In genomic region chr16:77169650-77170236, GRCh38 we compare ENCODE assay signal across 9 cellular contexts. TPM values are rescaled to one million over a fixed set of nuclear protein-coding genes. Genes with fewer than 3 reads are reported as not detected.
DNase-seq lines count a peak whose midpoint lies in the region; ATAC-seq, FAIRE-seq and TF ChIP-seq lines count a peak whose summit lies in the region.
"Had no signal": no experiment of that assay in that cellular context is flagged by ENCODE, and none has a peak within 500 bp of the region (broad histone marks: within the 10 kb centered on the region; RNA-seq: fewer than 3 reads in every experiment).

No MANE protein-coding gene starts in this region.

- no peak overlapping the region for H3K9ac ChIP-seq in keratinocyte (ENCODE audit: control insufficient read depth, extremely low read depth, insufficient read depth, low read length)

- no peak overlapping the region for H3K4me3 ChIP-seq in keratinocyte (ENCODE audit: control insufficient read depth in 2 of 3, extremely low read depth in 1 of 3, insufficient read depth in 2 of 3, low read depth in 1 of 3, low read length in 3 of 3)
- H3K4me3 ChIP-seq: SJSA1 had no signal

- H3K79me2 ChIP-seq in keratinocyte (ENCODE audit: control insufficient read depth, insufficient read depth, low read length), result no peaks in the 10 kb centered on the region

- no peaks in the 10 kb centered on the region for H3K36me3 Mint-ChIP-seq in CD14-positive monocyte
- H3K36me3 Mint-ChIP-seq in activated T-helper 2 cell treated with anti-CD3 and anti-CD28 coated beads, Interferon-gamma antibody, Interleukin-2, Interleukin-4, amounts not matched to agents 10 μg/mL and 5 μg/mL and 100 μg/mL, durations not matched to agents 14 hours and 24 hours and 36 hours (ENCODE audit: low read depth), result no peaks in the 10 kb centered on the region

- intact Hi-C loops in CD14-positive monocyte (cut with micrococcal nuclease), result loop anchor here in 1 of 2 donors (5.0 kb wide), 1 partner anchor 1377 kb away; no protein-coding TSS in a partner anchor
- intact Hi-C loops in activated T-helper 2 cell treated with anti-CD3 and anti-CD28 coated beads, Interferon-gamma antibody, Interleukin-2, Interleukin-4, amounts not matched to agents 10 μg/mL and 5 μg/mL and 100 μg/mL, durations not matched to agents 14 hours and 24 hours and 36 hours (cut with micrococcal nuclease), result no loop called here

- H3K27me3 Mint-ChIP-seq in CD14-positive monocyte (ENCODE audit: low read depth in 3 of 3), result peaks cover 7 to 24% (median 13%) of the 10 kb centered on the region in 3 donors
- peaks cover 4% of the 10 kb centered on the region for H3K27me3 Mint-ChIP-seq in activated T-helper 2 cell treated with anti-CD3 and anti-CD28 coated beads, Interferon-gamma antibody, Interleukin-2, Interleukin-4, amounts not matched to agents 10 μg/mL and 5 μg/mL and 100 μg/mL, durations not matched to agents 14 hours and 24 hours and 36 hours (ENCODE audit: low read depth)

- DNase-seq in CD14-positive monocyte (ENCODE audit: low spot score), result no peak
- DNase-seq in NCI-H748 (lab: John Stamatoyannopoulos, UW; ENCODE audit: unreplicated experiment), result peak; percentile 69
- DNase-seq in activated T-helper 2 cell treated with anti-CD3 and anti-CD28 coated beads, Interferon-gamma antibody, Interleukin-2, Interleukin-4, amounts not matched to agents 10 μg/mL and 5 μg/mL and 100 μg/mL, durations not matched to agents 14 hours and 24 hours and 36 hours (ENCODE audit: low spot score), result peak; percentile 15
- no peak for DNase-seq in keratinocyte (ENCODE audit: low read depth, low spot score)
- peak; percentile 61 for DNase-seq in superior temporal gyrus (ENCODE audit: extremely low spot score)

- no peak overlapping the region for H3K27ac ChIP-seq in keratinocyte (ENCODE audit: control insufficient read depth, insufficient read depth, low read length)
- H3K27ac ChIP-seq: SJSA1 had no signal

- peak overlapping the region in 1 of 7 donors; percentile 33 for H3K27ac Mint-ChIP-seq in CD14-positive monocyte
- no peak overlapping the region for H3K27ac Mint-ChIP-seq in activated T-helper 2 cell treated with anti-CD3 and anti-CD28 coated beads, Interferon-gamma antibody, Interleukin-2, Interleukin-4, amounts not matched to agents 10 μg/mL and 5 μg/mL and 100 μg/mL, durations not matched to agents 14 hours and 24 hours and 36 hours

- no peak overlapping the region for H3K4me2 ChIP-seq in keratinocyte (ENCODE audit: control insufficient read depth, extremely low read depth, insufficient read depth, low read depth, low read length)

- H3K4me3 Mint-ChIP-seq in CD14-positive monocyte, result no peak overlapping the region
- H3K4me3 Mint-ChIP-seq in activated T-helper 2 cell treated with anti-CD3 and anti-CD28 coated beads, Interferon-gamma antibody, Interleukin-2, Interleukin-4, amounts not matched to agents 10 μg/mL and 5 μg/mL and 100 μg/mL, durations not matched to agents 14 hours and 24 hours and 36 hours (ENCODE audit: low read depth), result no peak overlapping the region

- H2AFZ ChIP-seq in keratinocyte (ENCODE audit: control insufficient read depth, low read length), result no peak overlapping the region

- no peaks in the 10 kb centered on the region for H3K36me3 ChIP-seq in keratinocyte (ENCODE audit: control insufficient read depth in 2 of 2, extremely low read depth in 1 of 2, insufficient read depth in 2 of 2, low read length in 2 of 2)
- H3K36me3 ChIP-seq: SJSA1 had no signal

- FAIRE-seq in keratinocyte (lab: Jason Lieb, UNC), result no peak

- no peaks in the 10 kb centered on the region for H3K4me1 Mint-ChIP-seq in CD14-positive monocyte
- H3K4me1 Mint-ChIP-seq in activated T-helper 2 cell treated with anti-CD3 and anti-CD28 coated beads, Interferon-gamma antibody, Interleukin-2, Interleukin-4, amounts not matched to agents 10 μg/mL and 5 μg/mL and 100 μg/mL, durations not matched to agents 14 hours and 24 hours and 36 hours (ENCODE audit: low read depth), result no peaks in the 10 kb centered on the region

- no peaks in the 10 kb centered on the region for H3K4me1 ChIP-seq in keratinocyte (ENCODE audit: control insufficient read depth, extremely low read depth, insufficient read depth, low read length)
- H3K4me1 ChIP-seq: SJSA1 had no signal

- H3K9me3 ChIP-seq in keratinocyte (ENCODE audit: control insufficient read depth, low read depth, low read length), result no peaks in the 10 kb centered on the region
- H3K9me3 ChIP-seq: SJSA1 had no signal

- ATAC-seq in GM18511 (IDR thresholded peaks at IDR 0.05; ENCODE audit: unreplicated experiment) (peak; percentile 73), HG03175 (IDR thresholded peaks at IDR 0.05; ENCODE audit: unreplicated experiment) (peak; percentile 75), HG02973 (IDR thresholded peaks at IDR 0.05; ENCODE audit: unreplicated experiment) (no peak)

- no peaks in the 10 kb centered on the region for H3K9me1 ChIP-seq in keratinocyte (ENCODE audit: control insufficient read depth, extremely low read depth, insufficient read depth, low read length)

- dilution Hi-C loops in keratinocyte (cut with MboI; ENCODE audit: extremely low pct_ligation_motif_present, low sequenced_read_pairs), result loop anchor here (25.0 kb wide), 1 partner anchor 1382 kb away; no protein-coding TSS in a partner anchor

- TF ChIP-seq CTCF in CD14-positive monocyte (IDR thresholded peaks at IDR 0.05) (peak; percentile 85), keratinocyte (optimal IDR thresholded peaks at IDR 0.05 in 1 of 3, IDR thresholded peaks at IDR 0.05 in 1 of 3, conservative IDR thresholded peaks at IDR 0.05 in 1 of 3; ENCODE audit: extremely low read depth in 1 of 3, insufficient read depth in 2 of 3, low read length in 3 of 3) (peak; percentile 71 to 73 (median 72))

- no peaks in the 10 kb centered on the region for H3K9me3 Mint-ChIP-seq in CD14-positive monocyte
- no peaks in the 10 kb centered on the region for H3K9me3 Mint-ChIP-seq in activated T-helper 2 cell treated with anti-CD3 and anti-CD28 coated beads, Interferon-gamma antibody, Interleukin-2, Interleukin-4, amounts not matched to agents 10 μg/mL and 5 μg/mL and 100 μg/mL, durations not matched to agents 14 hours and 24 hours and 36 hours

- no peaks in the 10 kb centered on the region for H4K20me1 ChIP-seq in keratinocyte (ENCODE audit: control insufficient read depth, extremely low read depth, insufficient read depth, low read length)

- no peaks in the 10 kb centered on the region for H3K27me3 ChIP-seq in keratinocyte (ENCODE audit: control insufficient read depth, extremely low read depth, insufficient read depth, low read length)

RNA-seq across cellular contexts. Expression of gene MON1B, which starts 21.2 kb away (rescaled TPM):
- polyA plus RNA-seq in CD14-positive monocyte, result 10 to 100 TPM; 26.4 to 35.6 TPM
- total RNA-seq in activated T-helper 2 cell treated with anti-CD3 and anti-CD28 coated beads, Interferon-gamma antibody, Interleukin-2, Interleukin-4, amounts not matched to agents 10 μg/mL and 5 μg/mL and 100 μg/mL, durations not matched to agents 14 hours and 24 hours and 36 hours, result 69.2 and 69.6 TPM in 2 replicates
- 9.1 to 18.3 TPM (median 9.7 TPM) in 3 replicates for polyA plus RNA-seq in keratinocyte
- polyA plus RNA-seq in keratinocyte (2011; ENCODE audit: low read depth), result 10.7 TPM
- polyA plus RNA-seq in keratinocyte (2011; cell fraction: cytosol; rRNA removed), result 10.4 and 11.5 TPM in 2 replicates
- polyA plus RNA-seq in keratinocyte (2011; cell fraction: nucleus; rRNA removed), result 31.0 and 38.3 TPM in 2 replicates
- 11.0 and 19.5 TPM in 2 replicates for polyA plus RNA-seq in keratinocyte (2012; ENCODE audit: low replicate concordance)
- 11.2 to 41.5 TPM (median 14.8 TPM) in 3 replicates for polyA minus RNA-seq in keratinocyte
- 19.4 TPM for polyA minus RNA-seq in keratinocyte (2011; cell fraction: cytosol; rRNA and poly(A)+ RNA removed)
- polyA minus RNA-seq in keratinocyte (2011; cell fraction: nucleus; rRNA and poly(A)+ RNA removed), result 14.0 and 14.7 TPM in 2 replicates

RNA-seq across cellular contexts. Expression of gene SYCE1L, which starts 29.5 kb away (rescaled TPM):
- polyA plus RNA-seq in CD14-positive monocyte (not detected), keratinocyte (0.21 to 0.91 TPM (median 0.24 TPM) in 3 replicates)
- total RNA-seq in activated T-helper 2 cell treated with anti-CD3 and anti-CD28 coated beads, Interferon-gamma antibody, Interleukin-2, Interleukin-4, amounts not matched to agents 10 μg/mL and 5 μg/mL and 100 μg/mL, durations not matched to agents 14 hours and 24 hours and 36 hours, result 5.4 and 6.2 TPM in 2 replicates
- polyA plus RNA-seq in keratinocyte (2011; ENCODE audit: low read depth), result 0.54 TPM
- not detected in 2 replicates for polyA plus RNA-seq in keratinocyte (2011; cell fraction: cytosol; rRNA removed)
- polyA plus RNA-seq in keratinocyte (2011; cell fraction: nucleus; rRNA removed), result 0.31 and 0.89 TPM in 2 replicates
- 0.56 and 3.9 TPM in 2 replicates for polyA plus RNA-seq in keratinocyte (2012; ENCODE audit: low replicate concordance)
- not detected in 3 replicates for polyA minus RNA-seq in keratinocyte
- polyA minus RNA-seq in keratinocyte (2011; cell fraction: cytosol; rRNA and poly(A)+ RNA removed), result not detected
- not detected in 2 replicates for polyA minus RNA-seq in keratinocyte (2011; cell fraction: nucleus; rRNA and poly(A)+ RNA removed)

Comparison
In these comparisons a context has a peak if more than half of its experiments do, and no peak if none do; other contexts are left out.
1. DNase-seq: peak in NCI-H748 (single experiment), activated T-helper 2 cell treated with anti-CD3 and anti-CD28 coated beads, Interferon-gamma antibody, Interleukin-2, Interleukin-4, amounts not matched to agents 10 μg/mL and 5 μg/mL and 100 μg/mL, durations not matched to agents 14 hours and 24 hours and 36 hours (single experiment) and superior temporal gyrus (single experiment); none in CD14-positive monocyte (single experiment) and keratinocyte (single experiment).